1 cellular context compared by ENCODE assay signal in the genomic region with DNA sequence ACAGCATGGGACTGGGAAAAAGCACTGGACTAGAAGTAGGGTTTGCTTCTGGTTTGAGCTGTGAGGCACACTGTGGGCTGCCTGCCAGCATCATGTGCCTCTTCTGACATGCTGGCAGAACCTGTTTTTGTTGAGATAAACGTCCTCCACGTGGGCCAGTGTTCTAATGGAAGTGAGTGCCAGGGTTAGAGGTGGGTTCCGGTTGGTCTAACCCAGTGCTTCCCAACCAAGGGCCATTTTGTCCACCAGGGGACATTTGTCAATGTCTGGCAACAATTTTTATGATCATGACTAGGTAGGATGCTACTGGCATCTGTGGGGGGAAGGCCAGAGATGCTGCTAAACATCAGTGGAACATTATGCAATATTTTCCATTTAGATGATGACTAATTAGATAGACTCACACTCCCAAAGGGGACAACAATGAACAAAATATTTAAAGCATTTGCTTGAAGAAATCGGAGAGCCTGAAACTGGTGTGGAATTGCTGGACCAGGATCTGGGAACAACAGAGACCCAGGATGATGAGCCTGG.
TF ChIP-seq lines count a peak whose summit lies in the region.

No MANE protein-coding gene starts in this region.

TF ChIP-seq in endothelial cell of umbilical vein, 7 proteins besides CTCF, POLR2A, EP300 and RAD21:
- no peak for TF ChIP-seq MYC (IDR thresholded peaks at IDR 0.05; ENCODE audit: low read depth, low read length)
- no peak for TF ChIP-seq FOS (IDR thresholded peaks at IDR 0.05; ENCODE audit: borderline replicate concordance, insufficient read depth, low read length)
- no peak for TF ChIP-seq MAX (IDR thresholded peaks at IDR 0.05; ENCODE audit: insufficient read depth, insufficient read length)
- no peak for TF ChIP-seq GATA2 (IDR thresholded peaks at IDR 0.05; ENCODE audit: insufficient read depth, insufficient read length, low read depth, low read length)
